Comparison of ENCODE assay signal across 8 cellular contexts in the genomic region with DNA sequence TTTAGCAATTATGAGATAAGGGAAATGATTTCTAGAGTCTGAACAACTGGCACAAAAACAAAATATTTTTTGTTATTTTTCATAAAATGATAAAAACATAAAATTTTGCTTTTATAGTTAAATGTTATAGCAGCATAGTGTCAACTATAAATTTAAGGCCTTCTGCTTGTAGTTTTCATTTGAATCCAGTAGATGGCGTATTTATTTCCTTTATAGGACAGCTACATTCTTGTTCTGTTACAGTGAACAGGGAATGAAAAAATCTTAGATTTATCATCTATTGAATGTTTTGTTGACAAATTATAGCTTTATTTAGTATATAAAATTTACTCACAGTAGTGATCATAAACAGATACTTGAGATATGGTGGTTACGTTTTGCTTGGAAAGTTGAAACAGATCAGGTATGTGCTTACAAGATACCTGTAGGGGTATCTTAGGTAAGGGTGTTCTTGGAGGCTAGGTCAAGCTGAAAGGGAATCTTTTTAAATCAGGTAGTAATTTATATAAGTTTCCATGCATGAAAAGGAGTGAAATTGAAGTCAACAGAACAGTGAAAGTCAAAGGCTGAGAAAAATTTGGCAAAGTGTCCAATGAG.
DNase-seq lines count a peak whose midpoint lies in the region; ATAC-seq and TF ChIP-seq lines count a peak whose summit lies in the region.

No MANE protein-coding gene starts in this region.

- H3K9me2 ChIP-seq in OCI-LY1 (ENCODE audit: low read depth, low read length): no peaks in the 10 kb centered on the region

- ATAC-seq in GM18520 (IDR thresholded peaks at IDR 0.05; ENCODE audit: unreplicated experiment): peak; percentile 62
- ATAC-seq in HG03108 (IDR thresholded peaks at IDR 0.05; ENCODE audit: unreplicated experiment): peak; percentile 84

- CTCF ChIA-PET in AG04449 (lab: Yijun Ruan, JAX): interaction anchor here (1.2 to 2.1 kb wide), 7 partner anchors 10 to 49 kb away, joined by 3 to 7 read pairs (median 3); no protein-coding TSS in a partner anchor

- TF ChIP-seq CTCF in AG04449 (IDR thresholded peaks at IDR 0.05; ENCODE audit: insufficient read depth, low read length, missing control alignments): peak; percentile 26
- TF ChIP-seq CTCF in OCI-LY1 (IDR thresholded peaks at IDR 0.05; ENCODE audit: low read length): peak; percentile 55
- peak; percentile 25 to 58 (median 48) for TF ChIP-seq CTCF in esophagus muscularis mucosa (IDR thresholded peaks at IDR 0.05)
- TF ChIP-seq CTCF in spleen (IDR thresholded peaks at IDR 0.05 in 8 of 11, conservative IDR thresholded peaks at IDR 0.05 in 3 of 11): peak in 9 of 11 experiments; percentile 14 to 64 (median 47)

- no peaks in the 10 kb centered on the region for H3K4me1 ChIP-seq in OCI-LY1 (ENCODE audit: insufficient read depth, low read length, severe bottlenecking)
- H3K4me1 ChIP-seq in esophagus muscularis mucosa: no peaks in the 10 kb centered on the region
- H3K4me1 ChIP-seq in spleen: no peaks in the 10 kb centered on the region

- H3K4me2 ChIP-seq in OCI-LY1 (ENCODE audit: low read length): no peak overlapping the region

- no peak overlapping the region for H3K4me3 ChIP-seq in AG04449 (ENCODE audit: low read depth, low read length)
- no peak overlapping the region for H3K4me3 ChIP-seq in OCI-LY1 (ENCODE audit: low read depth, low read length, poor library complexity, severe bottlenecking)
- H3K4me3 ChIP-seq in esophagus muscularis mucosa: no peak overlapping the region
- no peak overlapping the region for H3K4me3 ChIP-seq in spleen

- H3K27ac ChIP-seq in OCI-LY1 (ENCODE audit: low read depth, low read length, poor library complexity, severe bottlenecking): no peak overlapping the region
- no peak overlapping the region for H3K27ac ChIP-seq in esophagus muscularis mucosa (replicated peaks in 1 of 4)
- H3K27ac ChIP-seq in spleen: no peak overlapping the region

- TF ChIP-seq POLR2A in esophagus muscularis mucosa (IDR thresholded peaks at IDR 0.05; ENCODE audit: low read depth) (no peak), spleen (IDR thresholded peaks at IDR 0.05) (no peak)

- no peaks in the 10 kb centered on the region for H3K36me3 ChIP-seq in OCI-LY1 (ENCODE audit: insufficient read depth, low read length)
- no peaks in the 10 kb centered on the region for H3K36me3 ChIP-seq in esophagus muscularis mucosa
- H3K36me3 ChIP-seq in spleen: no peaks in the 10 kb centered on the region

- POLR2A ChIA-PET in AG04449 (lab: Yijun Ruan, JAX): no interaction called here

- WGBS in esophagus muscularis mucosa: 0% methylated on average over 2 of the region's 2 CpGs
- 1 to 3% (median 1%) methylated on average over 2 of the region's 2 CpGs for WGBS in spleen, 5 donors

- H3K9ac ChIP-seq in OCI-LY1 (ENCODE audit: low read length): no peak overlapping the region

- H3K27me3 ChIP-seq in OCI-LY1 (ENCODE audit: insufficient read depth, low read length): no peaks in the 10 kb centered on the region
- no peaks in the 10 kb centered on the region for H3K27me3 ChIP-seq in esophagus muscularis mucosa
- no peaks in the 10 kb centered on the region for H3K27me3 ChIP-seq in spleen (replicated peaks in 1 of 7)

- H2AFZ ChIP-seq in OCI-LY1 (ENCODE audit: low read length): no peak overlapping the region

- no peaks in the 10 kb centered on the region for H3K79me2 ChIP-seq in OCI-LY1 (ENCODE audit: insufficient read depth, low read length)

- H3K9me3 ChIP-seq in OCI-LY1 (ENCODE audit: low read length) (no peaks in the 10 kb centered on the region), esophagus muscularis mucosa (no peaks in the 10 kb centered on the region), spleen (no peaks in the 10 kb centered on the region)

- no peaks in the 10 kb centered on the region for H4K20me1 ChIP-seq in OCI-LY1 (ENCODE audit: insufficient read depth, low read length)

- no peak for TF ChIP-seq EP300 in esophagus muscularis mucosa (IDR thresholded peaks at IDR 0.05)

- intact Hi-C loops in esophagus muscularis mucosa (cut with DNase I) (no loop called here), spleen (cut with DNase I; ENCODE audit: low total_unique reads) (no loop called here)

- DNase-seq in AG04449 (ENCODE audit: low read depth, low spot score) (no peak), esophagus muscularis mucosa (ENCODE audit: extremely low spot score) (no peak), spleen (no peak), HuH-7 (ENCODE audit: low spot score) (no peak)
- DNase-seq in activated T-cell treated with anti-CD3 and anti-CD28 coated beads, Interleukin-2, amount 50 U/mL, for 48 hours: no peak

- H3F3A ChIP-seq in OCI-LY1 (ENCODE audit: insufficient read depth, low read length): no peaks in the 10 kb centered on the region
